In genomic region chr3:123890991-123891390, GRCh38 we compare ENCODE assay signal across 1 cellular context. TPM values are rescaled to one million over a fixed set of nuclear protein-coding genes. Genes with fewer than 3 reads are reported as not detected.
"Had no signal": no experiment of that assay in that cellular context is flagged by ENCODE, and none has a peak within 500 bp of the region (broad histone marks: within the 10 kb centered on the region; RNA-seq: fewer than 3 reads in every experiment).

No MANE protein-coding gene starts in this region.

RNA-seq across cellular contexts. Expression of gene MYLK, which starts 6.9 kb away (rescaled TPM):
- total RNA-seq: G401 had no signal
